Comparison of ENCODE assay signal across 9 cellular contexts in genomic region chr1:155256101-155256852, GRCh38. TPM values are rescaled to one million over a fixed set of nuclear protein-coding genes. Genes with fewer than 3 reads are reported as not detected.
DNase-seq lines count a peak whose midpoint lies in the region; ATAC-seq and TF ChIP-seq lines count a peak whose summit lies in the region.
"Had no signal": no experiment of that assay in that cellular context is flagged by ENCODE, and none has a peak within 500 bp of the region (broad histone marks: within the 10 kb centered on the region; RNA-seq: fewer than 3 reads in every experiment).

No MANE protein-coding gene starts in this region.

- H3K9me2 ChIP-seq in MM.1S (replicated peaks; ENCODE audit: insufficient read depth, low read length): no peaks in the 10 kb centered on the region

- H3K4me2 ChIP-seq in MM.1S (ENCODE audit: low read depth, low read length): no peak overlapping the region

- WGBS in HUES64: 88% methylated on average over 19 of the region's 19 CpGs
- 69 to 81% (median 74%) methylated on average over 19 of the region's 19 CpGs for WGBS in adipose tissue, 3 donors

- peak overlapping the region; percentile 79 for H3K4me3 ChIP-seq in HUES64 (ENCODE audit: low read length)
- no peak overlapping the region for H3K4me3 ChIP-seq in MM.1S (ENCODE audit: low read length)

- peaks cover 25% of the 10 kb centered on the region for H3K79me2 ChIP-seq in MM.1S (ENCODE audit: low read length)

- no peak for ATAC-seq in stimulated activated naive CD8-positive, alpha-beta T cell treated with anti-CD3 and anti-CD28 coated beads, Interleukin-15, amount 100 ng/mL, for 72 hours
- no peak for ATAC-seq in GM18520 (IDR thresholded peaks at IDR 0.05; ENCODE audit: unreplicated experiment)

- H3K27me3 ChIP-seq in HUES64 (ENCODE audit: insufficient read depth, low read length) (no peaks in the 10 kb centered on the region), MM.1S (replicated peaks; ENCODE audit: insufficient read depth, low read length) (no peaks in the 10 kb centered on the region)

- H3K4me3 Mint-ChIP-seq in immature natural killer cell: peak overlapping the region; percentile 69 to 81 (median 79)
- H3K4me3 Mint-ChIP-seq in stimulated activated naive CD8-positive, alpha-beta T cell treated with anti-CD3 and anti-CD28 coated beads, Interleukin-15, amount 100 ng/mL, for 72 hours: peak overlapping the region; percentile 84 to 93

- H3K27ac ChIP-seq in HUES64 (ENCODE audit: low read depth, low read length): no peak overlapping the region
- H3K27ac ChIP-seq in adipose tissue (ENCODE audit: low read depth, low read length): peak overlapping the region; percentile 92
- H3K27ac ChIP-seq in MM.1S (ENCODE audit: low read length): no peak overlapping the region

- peaks cover 9 to 19% (median 12%) of the 10 kb centered on the region in 3 donors for H3K36me3 Mint-ChIP-seq in immature natural killer cell

- peaks cover 36 to 37% of the 10 kb centered on the region in 2 donors for H3K4me1 Mint-ChIP-seq in immature natural killer cell
- H3K4me1 Mint-ChIP-seq in stimulated activated naive CD8-positive, alpha-beta T cell treated with anti-CD3 and anti-CD28 coated beads, Interleukin-15, amount 100 ng/mL, for 72 hours: peaks cover 55% of the 10 kb centered on the region

- H3F3A ChIP-seq in MM.1S (ENCODE audit: insufficient read depth, low read length): peaks cover 16% of the 10 kb centered on the region

- H2AFZ ChIP-seq in MM.1S (ENCODE audit: low read length): no peak overlapping the region

- TF ChIP-seq CTCF in MM.1S (IDR thresholded peaks at IDR 0.05; ENCODE audit: low read length): no peak

- peak overlapping the region in 5 of 6 donors; percentile 11 to 55 (median 27) for H3K27ac Mint-ChIP-seq in immature natural killer cell
- H3K27ac Mint-ChIP-seq in stimulated activated naive CD8-positive, alpha-beta T cell treated with anti-CD3 and anti-CD28 coated beads, Interleukin-15, amount 100 ng/mL, for 72 hours: peak overlapping the region in 1 of 2 donors; percentile 49

- H4K20me1 ChIP-seq in MM.1S (ENCODE audit: insufficient read depth, low read length): no peaks in the 10 kb centered on the region

- peaks cover 14% of the 10 kb centered on the region; the same call in 1 of the 2 replicates for H3K4me1 ChIP-seq in HUES64 (ENCODE audit: insufficient read depth, low read length)
- peaks cover 14% of the 10 kb centered on the region for H3K4me1 ChIP-seq in MM.1S (ENCODE audit: low read length)

- DNase-seq in immature natural killer cell (no peak), RPMI8226 (no peak), NCI-H2029 (lab: John Stamatoyannopoulos, UW) (no peak), MM.1S (no peak)
- no peak for DNase-seq in stimulated activated naive CD8-positive, alpha-beta T cell treated with anti-CD3 and anti-CD28 coated beads, Interleukin-15, amount 100 ng/mL, for 72 hours
- DNase-seq: stimulated activated CD4-positive, alpha-beta T cell treated with anti-CD3 and anti-CD28 coated beads, Interleukin-4, amount 100 ng/mL, for 4 hours had no signal

- H3K9me3 ChIP-seq in HUES64 (ENCODE audit: insufficient read depth, low read depth, low read length) (no peaks in the 10 kb centered on the region), MM.1S (replicated peaks; ENCODE audit: insufficient read depth, low read length) (no peaks in the 10 kb centered on the region)

- H3K9me3 Mint-ChIP-seq in immature natural killer cell: no peaks in the 10 kb centered on the region
- H3K9me3 Mint-ChIP-seq in stimulated activated naive CD8-positive, alpha-beta T cell treated with anti-CD3 and anti-CD28 coated beads, Interleukin-15, amount 100 ng/mL, for 72 hours: no peaks in the 10 kb centered on the region

- H3K36me3 ChIP-seq in HUES64 (ENCODE audit: insufficient read depth, low read length) (peaks cover 24% of the 10 kb centered on the region), MM.1S (replicated peaks; ENCODE audit: insufficient read depth, low read length) (0 out of 2 replicates have a peak, but pooled peaks cover 2% of the 10 kb centered on the region)

- H3K27me3 Mint-ChIP-seq in immature natural killer cell (ENCODE audit: low read depth in 3 of 3): no peaks in the 10 kb centered on the region
- no peaks in the 10 kb centered on the region for H3K27me3 Mint-ChIP-seq in stimulated activated naive CD8-positive, alpha-beta T cell treated with anti-CD3 and anti-CD28 coated beads, Interleukin-15, amount 100 ng/mL, for 72 hours

- H3K9ac ChIP-seq in HUES64 (ENCODE audit: low read depth, low read length) (no peak overlapping the region), MM.1S (ENCODE audit: low read length) (no peak overlapping the region)

RNA-seq across cellular contexts. Expression of gene ENTREP3, which starts 1.0 kb away (rescaled TPM):
- 33.7 TPM for polyA plus RNA-seq in HUES64 (2013, experiment 1 of 2)
- polyA plus RNA-seq in HUES64 (2013, experiment 2 of 2): 40.1 TPM
- polyA plus RNA-seq in adipose tissue: 10 to 100 TPM in 2 of 3 donors, 1 to 10 TPM in 1; 7.6 to 15.5 (median 14.2) TPM
- 1 to 10 TPM in 1 of 3 donors, under 1 TPM in 2; 0.64 to 1.3 (median 0.79) TPM for polyA plus RNA-seq in immature natural killer cell

RNA-seq across cellular contexts. Expression of gene SCAMP3, which starts 5.9 kb away (rescaled TPM):
- 51.0 TPM for polyA plus RNA-seq in HUES64 (2013, experiment 1 of 2)
- polyA plus RNA-seq in HUES64 (2013, experiment 2 of 2): 54.1 TPM
- 10 to 100 TPM; 29.9 to 76.7 (median 53.8) TPM for polyA plus RNA-seq in adipose tissue
- 100 to 1,000 TPM; 101 to 182 (median 140) TPM for polyA plus RNA-seq in immature natural killer cell

RNA-seq across cellular contexts. Expression of gene CLK2, which starts 17.0 kb away (rescaled TPM):
- 54.0 TPM for polyA plus RNA-seq in HUES64 (2013, experiment 1 of 2)
- 50.2 TPM for polyA plus RNA-seq in HUES64 (2013, experiment 2 of 2)
- polyA plus RNA-seq in adipose tissue (10 to 100 TPM; 25.1 to 37.9 (median 30.1) TPM), immature natural killer cell (10 to 100 TPM in 1 of 3 donors, 1 to 10 TPM in 2; 5.8 to 15.6 (median 6.2) TPM)

RNA-seq across cellular contexts. Expression of gene HCN3, which starts 21.0 kb away (rescaled TPM):
- 2.7 TPM for polyA plus RNA-seq in HUES64 (2013, experiment 1 of 2)
- 4.3 TPM for polyA plus RNA-seq in HUES64 (2013, experiment 2 of 2)
- polyA plus RNA-seq in adipose tissue (1 to 10 TPM; 1.0 to 1.6 (median 1.3) TPM), immature natural killer cell (under 1 TPM in 1 of 3 donors, not detected in 2; 0.52 TPM)

RNA-seq across cellular contexts. Expression of gene PKLR, which starts 45.0 kb away (rescaled TPM):
- polyA plus RNA-seq in HUES64 (2013, experiment 1 of 2): 0.70 TPM
- polyA plus RNA-seq in HUES64 (2013, experiment 2 of 2): 1.1 TPM
- polyA plus RNA-seq in adipose tissue: under 1 TPM in 1 of 3 donors, not detected in 2; 0.02 TPM
- polyA plus RNA-seq in immature natural killer cell: not detected
